Comparison of ENCODE assay signal across 10 cellular contexts in genomic region chr12:123571343-123571813, GRCh38. TPM values are rescaled to one million over a fixed set of nuclear protein-coding genes. Genes with fewer than 3 reads are reported as not detected.
DNase-seq lines count a peak whose midpoint lies in the region; ATAC-seq and TF ChIP-seq lines count a peak whose summit lies in the region.
"Had no signal": no experiment of that assay in that cellular context is flagged by ENCODE, and none has a peak within 500 bp of the region (broad histone marks: within the 10 kb centered on the region; RNA-seq: fewer than 3 reads in every experiment).

No MANE protein-coding gene starts in this region.

- H3K9me3 ChIP-seq in uterus: no peaks in the 10 kb centered on the region

- H3K4me1 Mint-ChIP-seq in activated naive CD8-positive, alpha-beta T cell treated with anti-CD3 and anti-CD28 coated beads, Interleukin-2, amount 10 ng/mL, durations not matched to agents 7 days and 5 days: peaks cover 4% of the 10 kb centered on the region
- peaks cover 5% of the 10 kb centered on the region for H3K4me1 Mint-ChIP-seq in activated naive CD8-positive, alpha-beta T cell treated with anti-CD3 and anti-CD28 coated beads for 36 hours

- H3K4me3 ChIP-seq in uterus: no peak overlapping the region

- H3K9me3 Mint-ChIP-seq in activated naive CD8-positive, alpha-beta T cell treated with anti-CD3 and anti-CD28 coated beads, Interleukin-2, amount 10 ng/mL, durations not matched to agents 7 days and 5 days: no peaks in the 10 kb centered on the region
- H3K9me3 Mint-ChIP-seq in activated naive CD8-positive, alpha-beta T cell treated with anti-CD3 and anti-CD28 coated beads for 36 hours: no peaks in the 10 kb centered on the region
- H3K9me3 Mint-ChIP-seq: CD4-positive, CD25-positive, alpha-beta regulatory T cell had no signal

- TF ChIP-seq POLR2A in uterus (IDR thresholded peaks at IDR 0.05): no peak

- no peak overlapping the region for H3K4me3 Mint-ChIP-seq in activated naive CD8-positive, alpha-beta T cell treated with anti-CD3 and anti-CD28 coated beads, Interleukin-2, amount 10 ng/mL, durations not matched to agents 7 days and 5 days
- no peak overlapping the region for H3K4me3 Mint-ChIP-seq in activated naive CD8-positive, alpha-beta T cell treated with anti-CD3 and anti-CD28 coated beads for 36 hours
- H3K4me3 Mint-ChIP-seq: CD4-positive, CD25-positive, alpha-beta regulatory T cell had no signal

- H3K27me3 ChIP-seq in uterus: no peaks in the 10 kb centered on the region

- DNase-seq in activated naive CD8-positive, alpha-beta T cell treated with anti-CD3 and anti-CD28 coated beads, Interleukin-2, amount 10 ng/mL, durations not matched to agents 7 days and 5 days: no peak
- no peak for DNase-seq in activated naive CD8-positive, alpha-beta T cell treated with anti-CD3 and anti-CD28 coated beads for 36 hours
- DNase-seq in astrocyte of the hippocampus (ENCODE audit: low read depth, low spot score) (peak; percentile 61), iPS-NIHi11 (ENCODE audit: low spot score) (peak; percentile 56), uterus (peak; percentile 51 to 76), germinal center (ENCODE audit: low spot score) (no peak), GM20000 (ENCODE audit: low spot score) (no peak)
- DNase-seq: CD4-positive, CD25-positive, alpha-beta regulatory T cell; NCI-H187 had no signal

- no peaks in the 10 kb centered on the region for H3K4me1 ChIP-seq in uterus

- H3K27ac Mint-ChIP-seq in activated naive CD8-positive, alpha-beta T cell treated with anti-CD3 and anti-CD28 coated beads, Interleukin-2, amount 10 ng/mL, durations not matched to agents 7 days and 5 days: peak overlapping the region; percentile 51
- no peak overlapping the region for H3K27ac Mint-ChIP-seq in activated naive CD8-positive, alpha-beta T cell treated with anti-CD3 and anti-CD28 coated beads for 36 hours
- H3K27ac Mint-ChIP-seq: CD4-positive, CD25-positive, alpha-beta regulatory T cell had no signal

- intact Hi-C loops in uterus (cut with DNase I; ENCODE audit: low total_unique reads): no loop called here

- H3K27me3 Mint-ChIP-seq in activated naive CD8-positive, alpha-beta T cell treated with anti-CD3 and anti-CD28 coated beads, Interleukin-2, amount 10 ng/mL, durations not matched to agents 7 days and 5 days: peaks cover 10% of the 10 kb centered on the region
- H3K27me3 Mint-ChIP-seq in activated naive CD8-positive, alpha-beta T cell treated with anti-CD3 and anti-CD28 coated beads for 36 hours: peaks cover 4% of the 10 kb centered on the region

- POLR2A ChIA-PET in activated naive CD8-positive, alpha-beta T cell treated with anti-CD3 and anti-CD28 coated beads, Interleukin-2, amount 10 ng/mL, durations not matched to agents 7 days and 5 days (lab: Charles Lee): no interaction called here

- ATAC-seq in activated naive CD8-positive, alpha-beta T cell treated with anti-CD3 and anti-CD28 coated beads, Interleukin-2, amount 10 ng/mL, durations not matched to agents 7 days and 5 days (ENCODE audit: low read depth): no peak
- no peak for ATAC-seq in GM18867 (IDR thresholded peaks at IDR 0.05; ENCODE audit: unreplicated experiment)

- H3K36me3 Mint-ChIP-seq in activated naive CD8-positive, alpha-beta T cell treated with anti-CD3 and anti-CD28 coated beads, Interleukin-2, amount 10 ng/mL, durations not matched to agents 7 days and 5 days: peaks cover under 1% of the 10 kb centered on the region
- H3K36me3 Mint-ChIP-seq in activated naive CD8-positive, alpha-beta T cell treated with anti-CD3 and anti-CD28 coated beads for 36 hours: no peaks in the 10 kb centered on the region
- H3K36me3 Mint-ChIP-seq: CD4-positive, CD25-positive, alpha-beta regulatory T cell had no signal

- TF ChIP-seq CTCF in uterus (IDR thresholded peaks at IDR 0.05) (no peak), GM20000 (IDR thresholded peaks at IDR 0.05; ENCODE audit: extremely low read depth, missing control alignments) (no peak)

- H3K27ac ChIP-seq in uterus: no peak overlapping the region

- H3K36me3 ChIP-seq in uterus: no peaks in the 10 kb centered on the region

RNA-seq across cellular contexts. Expression of gene TMED2, which starts 13.0 kb away (rescaled TPM):
- total RNA-seq in activated naive CD8-positive, alpha-beta T cell treated with anti-CD3 and anti-CD28 coated beads, Interleukin-2, amount 10 ng/mL, durations not matched to agents 7 days and 5 days: 100 to 1,000 TPM; 109 to 127 TPM
- total RNA-seq in activated naive CD8-positive, alpha-beta T cell treated with anti-CD3 and anti-CD28 coated beads for 36 hours: 100 to 1,000 TPM; 177 to 180 TPM
- 100 to 1,000 TPM in 3 of 4 donors, 10 to 100 TPM in 1; 60.2 to 362 (median 178) TPM for total RNA-seq in uterus

RNA-seq across cellular contexts. Expression of gene DDX55, which starts 30.5 kb away (rescaled TPM):
- total RNA-seq in activated naive CD8-positive, alpha-beta T cell treated with anti-CD3 and anti-CD28 coated beads, Interleukin-2, amount 10 ng/mL, durations not matched to agents 7 days and 5 days: 10 to 100 TPM; 34.5 to 39.3 TPM
- 10 to 100 TPM; 55.3 to 56.7 TPM for total RNA-seq in activated naive CD8-positive, alpha-beta T cell treated with anti-CD3 and anti-CD28 coated beads for 36 hours
- 10 to 100 TPM in 3 of 4 donors, 1 to 10 TPM in 1; 5.9 to 42.0 (median 23.9) TPM for total RNA-seq in uterus

RNA-seq across cellular contexts. Expression of gene RILPL1, which starts 37.9 kb away (rescaled TPM):
- 1 to 10 TPM; 2.2 to 2.9 TPM for total RNA-seq in activated naive CD8-positive, alpha-beta T cell treated with anti-CD3 and anti-CD28 coated beads, Interleukin-2, amount 10 ng/mL, durations not matched to agents 7 days and 5 days
- total RNA-seq in activated naive CD8-positive, alpha-beta T cell treated with anti-CD3 and anti-CD28 coated beads for 36 hours: 1 to 10 TPM; 1.4 to 1.6 TPM
- 10 to 100 TPM in 2 of 4 donors, 1 to 10 TPM in 2; 2.9 to 32.3 (median 18.4) TPM for total RNA-seq in uterus

Comparison
In these comparisons a context has a peak if more than half of its experiments do, and no peak if none do; other contexts are left out.
1. DNase-seq: peak in astrocyte of the hippocampus (single experiment), iPS-NIHi11 (single experiment) and uterus (2 of 2); none in activated naive CD8-positive, alpha-beta T cell treated with anti-CD3 and anti-CD28 coated beads, Interleukin-2, amount 10 ng/mL, durations not matched to agents 7 days and 5 days (single experiment), activated naive CD8-positive, alpha-beta T cell treated with anti-CD3 and anti-CD28 coated beads for 36 hours (single experiment), germinal center (single experiment) and GM20000 (single experiment).